ENCODE assay signal across 14 cellular contexts in the genomic region with DNA sequence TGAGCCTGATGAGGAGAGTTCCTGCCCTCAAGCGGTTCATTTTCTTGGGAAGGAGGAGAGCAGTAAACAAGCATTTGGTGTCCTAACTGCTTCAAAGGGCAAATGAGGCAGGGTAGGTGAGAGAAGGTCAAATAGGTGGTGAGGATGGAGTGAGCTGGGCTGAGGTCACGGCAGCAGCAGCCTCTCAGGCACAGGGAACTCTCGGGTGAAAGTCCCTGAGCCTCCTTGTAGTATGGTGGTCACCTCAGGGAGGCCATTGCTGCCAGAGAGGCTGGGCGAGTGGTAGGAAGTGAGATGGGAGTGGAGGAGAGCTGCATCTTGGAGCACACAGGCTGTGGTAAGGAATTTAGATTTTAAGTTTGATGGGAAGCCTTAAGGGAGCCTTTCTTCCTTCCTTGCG. TPM values are rescaled to one million over a fixed set of nuclear protein-coding genes. Genes with fewer than 3 reads are reported as not detected.
DNase-seq lines count a peak whose midpoint lies in the region; ATAC-seq lines count a peak whose summit lies in the region.
"Had no signal": no experiment of that assay in that cellular context is flagged by ENCODE, and none has a peak within 500 bp of the region (broad histone marks: within the 10 kb centered on the region; RNA-seq: fewer than 3 reads in every experiment).

No MANE protein-coding gene starts in this region.

- peak overlapping the region; percentile 98 for H3K27ac Mint-ChIP-seq in activated CD4-positive, alpha-beta T cell treated with anti-CD3 and anti-CD28 coated beads for 36 hours
- peak overlapping the region; percentile 97 to 98 for H3K27ac Mint-ChIP-seq in T-cell

- peak overlapping the region; percentile 37 for H3K4me3 Mint-ChIP-seq in activated CD4-positive, alpha-beta T cell treated with anti-CD3 and anti-CD28 coated beads for 36 hours
- peak overlapping the region in 1 of 3 donors; percentile 71 for H3K4me3 Mint-ChIP-seq in T-cell

- peaks cover 61% of the 10 kb centered on the region for H3K4me1 ChIP-seq in effector memory CD4-positive, alpha-beta T cell (ENCODE audit: control insufficient read depth, insufficient read depth, low read length, poor library complexity, severe bottlenecking)
- peaks cover 62% of the 10 kb centered on the region for H3K4me1 ChIP-seq in skeletal muscle satellite cell (ENCODE audit: control insufficient read depth, insufficient read depth, low read length)

- POLR2A ChIA-PET in activated CD4-positive, alpha-beta T cell treated with anti-CD3 and anti-CD28 coated beads for 36 hours (lab: Charles Lee): interaction anchor here (0.6 kb wide), 1 partner anchor 308 kb away, joined by 4 read pairs; no protein-coding TSS in a partner anchor
- POLR2A ChIA-PET in T-cell (lab: Charles Lee): no interaction called here

- peak overlapping the region; percentile 45 for H3K4me2 ChIP-seq in skeletal muscle satellite cell (ENCODE audit: low read length)
- H3K4me2 ChIP-seq: A549, PC-9 had no signal

- peak overlapping the region; percentile 63 for H3K27ac ChIP-seq in effector memory CD4-positive, alpha-beta T cell (ENCODE audit: insufficient read depth, low read length, poor library complexity, severe bottlenecking)
- H3K27ac ChIP-seq: A549, adrenal gland, PC-9, suprapubic skin had no signal

- H3K27me3 ChIP-seq in effector memory CD4-positive, alpha-beta T cell (replicated peaks; ENCODE audit: control insufficient read depth, insufficient read depth, low read length, poor library complexity, severe bottlenecking): no peaks in the 10 kb centered on the region
- H3K27me3 ChIP-seq in skeletal muscle satellite cell (ENCODE audit: control insufficient read depth, insufficient read depth, low read length): no peaks in the 10 kb centered on the region
- H3K27me3 ChIP-seq: adrenal gland, suprapubic skin had no signal

- H3K4me3 ChIP-seq in effector memory CD4-positive, alpha-beta T cell (ENCODE audit: insufficient read depth, low read depth, low read length, poor library complexity, severe bottlenecking): no peak overlapping the region
- peak overlapping the region; percentile 37 for H3K4me3 ChIP-seq in skeletal muscle satellite cell (ENCODE audit: low read length)
- H3K4me3 ChIP-seq: A549, adrenal gland, PC-9, suprapubic skin had no signal

- peak overlapping the region; percentile 32 for H3K9ac ChIP-seq in skeletal muscle satellite cell (ENCODE audit: low read depth, low read length)

- H3K9me3 ChIP-seq in effector memory CD4-positive, alpha-beta T cell (ENCODE audit: control insufficient read depth, low read length): no peaks in the 10 kb centered on the region
- H3K9me3 ChIP-seq in skeletal muscle satellite cell (replicated peaks; ENCODE audit: low read length): no peaks in the 10 kb centered on the region
- H3K9me3 ChIP-seq: A549, adrenal gland, suprapubic skin had no signal

- peak; percentile 22 for DNase-seq in activated CD4-positive, alpha-beta T cell treated with anti-CD3 and anti-CD28 coated beads for 36 hours
- DNase-seq in activated CD4-positive, alpha-beta T cell treated with anti-CD3 and anti-CD28 coated beads for 4 hours: no peak
- DNase-seq in T-cell: no peak
- DNase-seq in effector memory CD4-positive, alpha-beta T cell: no peak
- no peak for DNase-seq in occipital lobe (lab: John Stamatoyannopoulos, UW)
- DNase-seq: NCI-H1048, NCI-H2227 treated with DMSO at 0.1 percent for 48 hours, PC-9 had no signal

- intact Hi-C loops in activated CD4-positive, alpha-beta T cell treated with anti-CD3 and anti-CD28 coated beads for 36 hours (cut with DNase I, micrococcal nuclease): loop anchor here (2.0 to 5.0 kb wide), 7 partner anchors 30 to 690 kb away; a partner anchor contains a TSS

- no peaks in the 10 kb centered on the region for H3K9me3 Mint-ChIP-seq in activated CD4-positive, alpha-beta T cell treated with anti-CD3 and anti-CD28 coated beads for 36 hours (ENCODE audit: low read depth)
- H3K9me3 Mint-ChIP-seq in T-cell: no peaks in the 10 kb centered on the region

- ATAC-seq in activated CD4-positive, alpha-beta T cell treated with anti-CD3 and anti-CD28 coated beads for 36 hours: no peak
- no peak for ATAC-seq in T-cell (replicated peaks in 1 of 4)
- ATAC-seq in HG03469 (IDR thresholded peaks at IDR 0.05; ENCODE audit: unreplicated experiment): no peak
- no peak for ATAC-seq in HG02970 (IDR thresholded peaks at IDR 0.05; ENCODE audit: low FRiP score, unreplicated experiment)
- ATAC-seq: A549 had no signal

- peaks cover 83% of the 10 kb centered on the region for H3K4me1 Mint-ChIP-seq in activated CD4-positive, alpha-beta T cell treated with anti-CD3 and anti-CD28 coated beads for 36 hours
- H3K4me1 Mint-ChIP-seq in T-cell: peaks cover 80 to 83% (median 81%) of the 10 kb centered on the region in 3 donors

- CTCF ChIA-PET in activated CD4-positive, alpha-beta T cell treated with anti-CD3 and anti-CD28 coated beads for 36 hours (lab: Charles Lee): interaction anchor here (1.0 to 5.7 kb wide), 7 partner anchors 21 to 59 kb away, joined by 3 to 41 read pairs (median 5); no protein-coding TSS in a partner anchor
- CTCF ChIA-PET in T-cell (lab: Charles Lee): interaction anchor here (0.5 to 1.3 kb wide), 4 partner anchors 50 to 146 kb away, joined by 3 to 11 read pairs (median 6); no protein-coding TSS in a partner anchor

- no peaks in the 10 kb centered on the region for H3K27me3 Mint-ChIP-seq in activated CD4-positive, alpha-beta T cell treated with anti-CD3 and anti-CD28 coated beads for 36 hours
- no peaks in the 10 kb centered on the region for H3K27me3 Mint-ChIP-seq in T-cell

- H3K36me3 ChIP-seq in effector memory CD4-positive, alpha-beta T cell (ENCODE audit: control insufficient read depth, insufficient read depth, low read length): no peaks in the 10 kb centered on the region
- peaks cover 28% of the 10 kb centered on the region for H3K36me3 ChIP-seq in skeletal muscle satellite cell (ENCODE audit: insufficient read depth, low read length)
- H3K36me3 ChIP-seq: adrenal gland, suprapubic skin had no signal

- peaks cover 22% of the 10 kb centered on the region for H3K36me3 Mint-ChIP-seq in activated CD4-positive, alpha-beta T cell treated with anti-CD3 and anti-CD28 coated beads for 36 hours (ENCODE audit: low read depth)
- peaks cover 7% of the 10 kb centered on the region for H3K36me3 Mint-ChIP-seq in T-cell

RNA-seq across cellular contexts. Expression of a gene that starts 4.0 kb away (rescaled TPM):
- total RNA-seq in activated CD4-positive, alpha-beta T cell treated with anti-CD3 and anti-CD28 coated beads for 36 hours: 10 to 100 TPM; 32.8 to 37.7 TPM
- total RNA-seq in T-cell (10 to 100 TPM; 39.7 to 50.3 (median 44.5) TPM), occipital lobe (17.0 TPM)
- 2.5 and 7.4 TPM in 2 replicates for total RNA-seq in skeletal muscle satellite cell (2012; rRNA removed)
